In the genomic region with DNA sequence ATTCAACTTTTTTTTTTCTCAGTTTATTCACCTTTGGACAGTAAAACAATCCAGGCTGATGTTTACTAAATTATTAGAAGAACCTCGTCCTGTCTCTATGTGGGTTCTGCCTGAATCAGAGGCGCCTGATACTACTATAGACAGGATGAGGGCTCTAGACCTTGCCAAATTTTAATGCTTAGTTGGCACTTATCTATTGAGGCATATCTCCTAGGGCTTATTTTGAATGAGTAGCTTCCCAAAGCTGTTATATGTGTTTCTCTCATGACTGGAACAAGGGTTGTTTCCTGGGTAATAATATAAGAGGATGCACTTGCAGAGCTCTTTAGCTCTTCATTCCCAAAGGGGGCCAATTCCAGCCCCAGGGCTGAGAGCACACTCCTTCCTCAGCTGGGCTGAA, we compare ENCODE assay signal across 26 cellular contexts. TPM values are rescaled to one million over a fixed set of nuclear protein-coding genes. Genes with fewer than 3 reads are reported as not detected.
DNase-seq lines count a peak whose midpoint lies in the region; ATAC-seq, FAIRE-seq and TF ChIP-seq lines count a peak whose summit lies in the region.
"Had no signal": no experiment of that assay in that cellular context is flagged by ENCODE, and none has a peak within 500 bp of the region (broad histone marks: within the 10 kb centered on the region; RNA-seq: fewer than 3 reads in every experiment).

No MANE protein-coding gene starts in this region.

- 0 out of 2 replicates have a peak overlapping the region, but pooled peaks have one; percentile 52 for H3K27ac ChIP-seq in GM23338 (ENCODE audit: low read depth)
- H3K27ac ChIP-seq in HepG2 (ENCODE audit: extremely low read length, insufficient read depth, low read length) = no peak overlapping the region
- no peak overlapping the region for H3K27ac ChIP-seq in spleen
- H3K27ac ChIP-seq: BLaER1, GM23248, SJCRH30 had no signal

- H3K4me3 Mint-ChIP-seq in GM23338 (no peak overlapping the region), WTC11 (no peak overlapping the region)
- H3K4me3 Mint-ChIP-seq in naive thymus-derived CD8-positive, alpha-beta T cell = no peak overlapping the region
- no peak overlapping the region for H3K4me3 Mint-ChIP-seq in activated naive CD8-positive, alpha-beta T cell treated with anti-CD3 and anti-CD28 coated beads for 36 hours
- H3K4me3 Mint-ChIP-seq: CD4-positive, alpha-beta T cell had no signal

- H2AFZ ChIP-seq in GM23338 (no peak overlapping the region), HepG2 (ENCODE audit: low read length) (no peak overlapping the region)
- H2AFZ ChIP-seq: GM23248 had no signal

- TF ChIP-seq POLR2A in HepG2 (IDR thresholded peaks at IDR 0.05; ENCODE audit: insufficient read depth in 1 of 2, low read depth in 2 of 2, low read length in 2 of 2) (no peak), spleen (IDR thresholded peaks at IDR 0.05) (no peak)

- no peak overlapping the region for H3K4me3 ChIP-seq in GM23338
- no peak overlapping the region for H3K4me3 ChIP-seq in MG63
- H3K4me3 ChIP-seq in HepG2 (replicated peaks in 1 of 3; ENCODE audit: insufficient read depth in 1 of 3, low read depth in 2 of 3, low read length in 3 of 3) = no peak overlapping the region
- no peak overlapping the region for H3K4me3 ChIP-seq in spleen
- H3K4me3 ChIP-seq: BLaER1, GM12878, GM23248, SJCRH30 had no signal

- intact Hi-C loops in HepG2 (cut with micrococcal nuclease; ENCODE audit: unreplicated experiment) = no loop called here
- intact Hi-C loops in spleen (cut with DNase I; ENCODE audit: low total_unique reads) = no loop called here

- H3K9me3 Mint-ChIP-seq in GM23338 (no peaks in the 10 kb centered on the region), WTC11 (no peaks in the 10 kb centered on the region)
- H3K9me3 Mint-ChIP-seq in naive thymus-derived CD8-positive, alpha-beta T cell = no peaks in the 10 kb centered on the region
- H3K9me3 Mint-ChIP-seq in activated naive CD8-positive, alpha-beta T cell treated with anti-CD3 and anti-CD28 coated beads for 36 hours = no peaks in the 10 kb centered on the region
- H3K9me3 Mint-ChIP-seq in activated naive CD4-positive, alpha-beta T cell treated with anti-CD3 and anti-CD28 coated beads, Interleukin-2, amount 50 U/mL, for 72 hours = no peaks in the 10 kb centered on the region
- H3K9me3 Mint-ChIP-seq: CD4-positive, alpha-beta T cell had no signal

- H3K9me2 ChIP-seq in GM23338 (ENCODE audit: insufficient read depth) = no peaks in the 10 kb centered on the region

- CTCF ChIA-PET in WTC11 (lab: Charles Lee) = interaction anchor here (1.1 to 4.6 kb wide), 4 partner anchors 18 to 304 kb away, joined by 3 to 23 read pairs (median 8); no protein-coding TSS in a partner anchor
- CTCF ChIA-PET in HepG2 (lab: Yijun Ruan, JAX; ENCODE audit: low intra/inter-chr PET ratio, low total read pairs) = no interaction called here

- H3F3A ChIP-seq in GM23338 (replicated peaks; ENCODE audit: low read depth) = no peaks in the 10 kb centered on the region

- no peaks in the 10 kb centered on the region for H3K79me2 ChIP-seq in GM23338 (replicated peaks; ENCODE audit: insufficient read depth)
- H3K79me2 ChIP-seq in HepG2 (ENCODE audit: insufficient read depth, low read length) = no peaks in the 10 kb centered on the region

- POLR2A ChIA-PET in WTC11 (lab: Charles Lee) (no interaction called here), HepG2 (lab: Yijun Ruan, JAX) (no interaction called here)
- POLR2A ChIA-PET in naive thymus-derived CD8-positive, alpha-beta T cell (lab: Charles Lee) = interaction anchor here (0.6 kb wide), 1 partner anchor 613 kb away, joined by 3 read pairs; no protein-coding TSS in a partner anchor

- H3K4me2 ChIP-seq in GM23338 (0 out of 2 replicates have a peak overlapping the region, but pooled peaks have one; percentile 1), HepG2 (ENCODE audit: low read depth, low read length) (no peak overlapping the region)
- H3K4me2 ChIP-seq: BLaER1 had no signal

- H3K36me3 Mint-ChIP-seq in GM23338 (ENCODE audit: low read depth) (no peaks in the 10 kb centered on the region; the same call in 2 of the 3 replicates), WTC11 (no peaks in the 10 kb centered on the region)
- H3K36me3 Mint-ChIP-seq in naive thymus-derived CD8-positive, alpha-beta T cell = no peaks in the 10 kb centered on the region
- no peaks in the 10 kb centered on the region for H3K36me3 Mint-ChIP-seq in activated naive CD8-positive, alpha-beta T cell treated with anti-CD3 and anti-CD28 coated beads for 36 hours
- no peaks in the 10 kb centered on the region for H3K36me3 Mint-ChIP-seq in activated naive CD4-positive, alpha-beta T cell treated with anti-CD3 and anti-CD28 coated beads, Interleukin-2, amount 50 U/mL, for 72 hours

- H3K9ac ChIP-seq in HepG2 (ENCODE audit: insufficient read depth, low read depth, low read length) = no peak overlapping the region
- H3K9ac ChIP-seq: BLaER1, GM23248 had no signal

- TF ChIP-seq EP300 in HepG2 (IDR thresholded peaks at IDR 0.05; ENCODE audit: low read depth in 2 of 2, low read length in 2 of 2) (no peak), HepG2 (CRISPR knock-in tag; IDR thresholded peaks at IDR 0.05; ENCODE audit: borderline replicate concordance) (no peak)

- DNase-seq in GM23338 (ENCODE audit: low spot score) (no peak), MG63 (peak; percentile 13), WTC11 (ENCODE audit: low spot score) (no peak), HepG2 (ENCODE audit: low spot score) (no peak), spleen (no peak)
- DNase-seq in naive thymus-derived CD8-positive, alpha-beta T cell = no peak
- no peak for DNase-seq in activated naive CD8-positive, alpha-beta T cell treated with anti-CD3 and anti-CD28 coated beads for 36 hours
- no peak for DNase-seq in activated naive CD4-positive, alpha-beta T cell treated with anti-CD3 and anti-CD28 coated beads, Interleukin-2, amount 50 U/mL, for 72 hours (ENCODE audit: low spot score in 2 of 2)
- DNase-seq: ACHN; Caco-2; CD4-positive, alpha-beta T cell; DMS 273 treated with DMSO at 0.1 percent for 48 hours; DMS79 treated with DMSO at 0.1 percent for 48 hours; GM23248; KBM-7; NCI-H1092; NCI-H1436 treated with DMSO at 0.1 percent for 48 hours; NCI-H2029; NCI-H345; NCI-H524; NCI-H774; NK-92 treated with Interleukin-12 subunit alpha and Interleukin-12 subunit beta, amount 100 ng/mL, for 24 hours; SJCRH30 had no signal

- ATAC-seq in GM23338 (no peak), WTC11 (no peak), HepG2 (no peak)
- ATAC-seq in naive thymus-derived CD8-positive, alpha-beta T cell = no peak
- ATAC-seq in activated naive CD4-positive, alpha-beta T cell treated with anti-CD3 and anti-CD28 coated beads, Interleukin-2, amount 50 U/mL, for 72 hours = no peak
- ATAC-seq: GM12878, Panc1 had no signal

- no peak for TF ChIP-seq RAD21 in HepG2 (CRISPR knock-in tag; IDR thresholded peaks at IDR 0.05)

- peak overlapping the region; percentile 81; the same call in 1 of the 2 replicates for H3K27ac Mint-ChIP-seq in GM23338
- peak overlapping the region; percentile 69; the same call in 1 of the 2 replicates for H3K27ac Mint-ChIP-seq in WTC11
- H3K27ac Mint-ChIP-seq in naive thymus-derived CD8-positive, alpha-beta T cell = no peak overlapping the region
- no peak overlapping the region for H3K27ac Mint-ChIP-seq in activated naive CD8-positive, alpha-beta T cell treated with anti-CD3 and anti-CD28 coated beads for 36 hours
- no peak overlapping the region for H3K27ac Mint-ChIP-seq in activated naive CD4-positive, alpha-beta T cell treated with anti-CD3 and anti-CD28 coated beads, Interleukin-2, amount 50 U/mL, for 72 hours
- H3K27ac Mint-ChIP-seq: CD4-positive, alpha-beta T cell had no signal

- H4K20me1 ChIP-seq in GM23338 (replicated peaks; ENCODE audit: insufficient read depth) (no peaks in the 10 kb centered on the region), HepG2 (ENCODE audit: insufficient read depth, low read length) (no peaks in the 10 kb centered on the region)
- H4K20me1 ChIP-seq: BLaER1 had no signal

- no peaks in the 10 kb centered on the region for H3K27me3 ChIP-seq in GM23338 (ENCODE audit: insufficient read depth)
- H3K27me3 ChIP-seq in MG63 = no peaks in the 10 kb centered on the region
- peaks cover 0 to 4% of the 10 kb centered on the region in 2 experiments; a peak in 1 of 5 replicates for H3K27me3 ChIP-seq in HepG2 (ENCODE audit: control insufficient read depth in 1 of 2, insufficient read depth in 2 of 2, low read length in 2 of 2)
- peaks cover 0 to 12% (median 0%) of the 10 kb centered on the region in 7 donors for H3K27me3 ChIP-seq in spleen (replicated peaks in 1 of 7)
- H3K27me3 ChIP-seq: BLaER1 had no signal

- peaks cover 57% of the 10 kb centered on the region for H3K4me1 ChIP-seq in GM23338 (ENCODE audit: insufficient read depth)
- no peaks in the 10 kb centered on the region for H3K4me1 ChIP-seq in HepG2 (ENCODE audit: insufficient read depth, low read length)
- H3K4me1 ChIP-seq in spleen = no peaks in the 10 kb centered on the region
- H3K4me1 ChIP-seq: Caco-2, SJCRH30 had no signal

- 0% methylated on average over 2 of the region's 2 CpGs for WGBS in HepG2 (ENCODE audit: low lambda C conversion rate)
- WGBS in spleen, 5 donors = 63 to 77% (median 71%) methylated on average over 2 of the region's 2 CpGs

- H3K36me3 ChIP-seq in GM23338 (ENCODE audit: insufficient read depth) = no peaks in the 10 kb centered on the region
- no peaks in the 10 kb centered on the region for H3K36me3 ChIP-seq in MG63
- no peaks in the 10 kb centered on the region for H3K36me3 ChIP-seq in HepG2 (replicated peaks in 1 of 2; ENCODE audit: control insufficient read depth in 1 of 2, insufficient read depth in 2 of 2, low read length in 2 of 2)
- no peaks in the 10 kb centered on the region for H3K36me3 ChIP-seq in spleen
- H3K36me3 ChIP-seq: SJCRH30 had no signal

- BruUV-seq in HepG2 (replicated peaks; lab: Mats Ljungman, UMichigan) = no TSS peak

- no peak for FAIRE-seq in HepG2 (lab: Jason Lieb, UNC)
- FAIRE-seq: GM12878 had no signal

- H3K9me3 ChIP-seq in MG63 (no peaks in the 10 kb centered on the region), HepG2 (ENCODE audit: low read length) (no peaks in the 10 kb centered on the region), spleen (no peaks in the 10 kb centered on the region)
- H3K9me3 ChIP-seq: BLaER1, Caco-2, SJCRH30 had no signal

- in situ Hi-C loops in HepG2 (cut with HindIII; ENCODE audit: extremely low pct_ligation_motif_present, low pct_unique_long_range_greater_than_20kb) = no loop called here

- TF ChIP-seq CTCF in GM23338 (conservative IDR thresholded peaks at IDR 0.05; ENCODE audit: low read depth in 2 of 2) (no peak), WTC11 (IDR thresholded peaks at IDR 0.05) (no peak), HepG2 (CRISPR knock-in tag; IDR thresholded peaks at IDR 0.05) (no peak), spleen (IDR thresholded peaks at IDR 0.05 in 8 of 11, conservative IDR thresholded peaks at IDR 0.05 in 3 of 11) (no peak)

- H3K27me3 Mint-ChIP-seq in GM23338 (ENCODE audit: insufficient read depth, low read depth, poor library complexity) (peaks cover 13% of the 10 kb centered on the region), WTC11 (ENCODE audit: low read depth) (no peaks in the 10 kb centered on the region)
- peaks cover 9 to 56% (median 20%) of the 10 kb centered on the region in 5 donors for H3K27me3 Mint-ChIP-seq in naive thymus-derived CD8-positive, alpha-beta T cell
- H3K27me3 Mint-ChIP-seq in activated naive CD8-positive, alpha-beta T cell treated with anti-CD3 and anti-CD28 coated beads for 36 hours = peaks cover 32% of the 10 kb centered on the region

- H3K4me1 Mint-ChIP-seq in GM23338 = peaks cover 72% of the 10 kb centered on the region
- peaks cover 73% of the 10 kb centered on the region for H3K4me1 Mint-ChIP-seq in WTC11
- no peaks in the 10 kb centered on the region for H3K4me1 Mint-ChIP-seq in naive thymus-derived CD8-positive, alpha-beta T cell
- H3K4me1 Mint-ChIP-seq in activated naive CD8-positive, alpha-beta T cell treated with anti-CD3 and anti-CD28 coated beads for 36 hours = no peaks in the 10 kb centered on the region

RNA-seq across cellular contexts. Expression of gene HECW1, which starts 23.6 kb away (rescaled TPM):
- 19.2 and 21.8 TPM in 2 replicates for total RNA-seq in GM23338 (2014; rRNA removed; shearing (Covaris generic))
- polyA plus RNA-seq in GM23338 (2016; fragmentation: Nextera tagmentation; extraction: Ambion mirVana) (6.1 and 11.0 TPM in 2 replicates), HepG2 (2011; rRNA removed) (not detected in 2 replicates), spleen (under 1 TPM; 0.03 to 0.06 (median 0.04) TPM)
- 1.7 and 18.4 TPM in 2 replicates for total RNA-seq in MG63 (2014; rRNA removed; shearing (Covaris generic); ENCODE audit: low replicate concordance)
- total RNA-seq in WTC11 (2021) (4.9 to 6.1 TPM (median 5.4 TPM) in 3 replicates), HepG2 (2016; rRNA removed; fragmentation: Illumina TruSeq; extraction: Trizol) (not detected in 2 replicates), spleen (1 to 10 TPM in 1 of 7 donors, under 1 TPM in 5, not detected in 1; 0.09 to 1.5 (median 0.51) TPM)
- under 0.01 TPM in 1 of 2 replicates, not detected in the other for total RNA-seq in HepG2 (2016; cell fraction: cytosol; rRNA removed; fragmentation: Illumina TruSeq; extraction: Trizol; ENCODE audit: low read depth)
- total RNA-seq in HepG2 (2016; cell fraction: insoluble cytoplasmic fraction; rRNA removed; fragmentation: Illumina TruSeq; extraction: Trizol) = not detected in 2 replicates
- total RNA-seq in HepG2 (2016; cell fraction: membrane; rRNA removed; fragmentation: Illumina TruSeq; extraction: Trizol) = not detected in 2 replicates
- total RNA-seq in HepG2 (2016; cell fraction: nucleus; rRNA removed; fragmentation: Illumina TruSeq; extraction: Trizol) = not detected in 2 replicates
- not detected in 2 replicates for polyA plus RNA-seq in HepG2 (2011; cell fraction: cytosol; rRNA removed)
- polyA plus RNA-seq in HepG2 (2011; cell fraction: nucleus; rRNA removed) = not detected in 2 replicates
- polyA plus RNA-seq in HepG2 (2012) = not detected in 2 replicates
- polyA plus RNA-seq in HepG2 (2016; cell fraction: cytosol; fragmentation: Illumina TruSeq; extraction: Trizol; ENCODE audit: low read depth) = not detected in 2 replicates
- polyA plus RNA-seq in HepG2 (2016; cell fraction: insoluble cytoplasmic fraction; fragmentation: Illumina TruSeq; extraction: Trizol; ENCODE audit: low read depth) = not detected in 2 replicates
- polyA plus RNA-seq in HepG2 (2016; cell fraction: membrane; fragmentation: Illumina TruSeq; extraction: Trizol; ENCODE audit: low read depth) = not detected in 2 replicates
- polyA plus RNA-seq in HepG2 (2016; cell fraction: nucleus; fragmentation: Illumina TruSeq; extraction: Trizol; ENCODE audit: insufficient read depth, low read depth) = not detected in 2 replicates
- 4.0 TPM in 1 of 2 replicates, not detected in the other for polyA minus RNA-seq in HepG2 (2011; rRNA and poly(A)+ RNA removed; ENCODE audit: low replicate concordance)
- not detected in 2 replicates for polyA minus RNA-seq in HepG2 (2011; cell fraction: cytosol; rRNA and poly(A)+ RNA removed)
- not detected in 2 replicates for polyA minus RNA-seq in HepG2 (2011; cell fraction: nucleus; rRNA and poly(A)+ RNA removed)
- total RNA-seq in naive thymus-derived CD8-positive, alpha-beta T cell = not detected
- not detected for polyA plus RNA-seq in naive thymus-derived CD8-positive, alpha-beta T cell
- total RNA-seq in activated naive CD8-positive, alpha-beta T cell treated with anti-CD3 and anti-CD28 coated beads for 36 hours = not detected
- not detected for total RNA-seq in activated naive CD4-positive, alpha-beta T cell treated with anti-CD3 and anti-CD28 coated beads, Interleukin-2, amount 50 U/mL, for 72 hours
- total RNA-seq: CD4-positive, alpha-beta T cell; SJCRH30 had no signal

Comparison
In these comparisons a context has a peak if more than half of its experiments do, and no peak if none do; other contexts are left out.
1. H3K27ac Mint-ChIP-seq: peak in GM23338 (single experiment) and WTC11 (single experiment); none in naive thymus-derived CD8-positive, alpha-beta T cell (0 of 10), activated naive CD8-positive, alpha-beta T cell treated with anti-CD3 and anti-CD28 coated beads for 36 hours (single experiment) and activated naive CD4-positive, alpha-beta T cell treated with anti-CD3 and anti-CD28 coated beads, Interleukin-2, amount 50 U/mL, for 72 hours (0 of 2).